In the genomic region with DNA sequence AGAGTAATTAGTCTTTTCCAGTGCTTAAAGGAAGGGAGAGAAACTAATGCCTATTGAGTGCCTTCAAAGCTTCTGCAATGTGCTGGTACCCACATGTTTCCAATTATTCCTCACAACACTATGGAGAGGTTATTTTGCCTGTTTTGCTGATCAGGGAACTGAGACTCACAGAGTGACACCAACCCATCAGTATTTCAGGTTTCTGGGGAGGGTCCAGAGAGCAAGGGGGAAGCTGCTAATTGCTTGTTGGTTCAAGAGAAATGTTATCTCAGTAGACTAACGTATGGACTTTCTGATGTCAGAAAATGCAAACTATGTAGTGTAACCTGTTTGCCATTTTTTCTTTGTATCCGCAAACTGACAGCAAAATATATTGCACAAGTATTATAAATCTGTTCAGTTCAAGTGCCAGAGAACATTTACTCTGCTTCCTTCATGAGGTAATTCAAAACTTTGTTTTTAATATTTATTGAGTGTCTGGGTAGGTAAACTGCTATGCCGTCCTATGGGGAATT, we compare ENCODE assay signal across 33 cellular contexts.
"Had no signal": no experiment of that assay in that cellular context is flagged by ENCODE, and none has a peak within 500 bp of the region (broad histone marks: within the 10 kb centered on the region; RNA-seq: fewer than 3 reads in every experiment).

No MANE protein-coding gene starts in this region.

- H3K36me3 ChIP-seq: MG63 had no signal

- H3K4me3 ChIP-seq: MG63 had no signal

- H3K36me3 Mint-ChIP-seq: activated naive CD4-positive, alpha-beta T cell treated with anti-CD3 and anti-CD28 coated beads, Interleukin-2, amount 10 ng/mL, durations not matched to agents 7 days and 5 days; activated naive CD8-positive, alpha-beta T cell; brain; WTC11 had no signal

- H3K4me1 Mint-ChIP-seq: activated CD4-positive, alpha-beta T cell treated with anti-CD3 and anti-CD28 coated beads for 36 hours; activated CD4-positive, alpha-beta T cell treated with anti-CD3 and anti-CD28 coated beads, Interleukin-2, amount 10 ng/mL, durations not matched to agents 7 days and 5 days; activated naive CD4-positive, alpha-beta T cell treated with anti-CD3 and anti-CD28 coated beads, Interleukin-2, amount 10 ng/mL, durations not matched to agents 7 days and 5 days; activated naive CD8-positive, alpha-beta T cell treated with anti-CD3 and anti-CD28 coated beads, Interleukin-2, amount 50 U/mL, for 24 hours; WTC11 had no signal

- H3K9me3 Mint-ChIP-seq: activated naive CD4-positive, alpha-beta T cell treated with anti-CD3 and anti-CD28 coated beads, Interleukin-2, amount 10 ng/mL, durations not matched to agents 7 days and 5 days; T-helper 2 cell treated with Interferon-gamma antibody and Interleukin-4, amounts not matched to agents 5 μg/mL and 100 μg/mL, for 36 hours had no signal

- H3K27ac Mint-ChIP-seq: activated CD4-positive, alpha-beta T cell treated with anti-CD3 and anti-CD28 coated beads for 36 hours; activated CD4-positive, alpha-beta T cell treated with anti-CD3 and anti-CD28 coated beads, Interleukin-2, amount 10 ng/mL, durations not matched to agents 7 days and 5 days; activated naive CD4-positive, alpha-beta T cell treated with anti-CD3 and anti-CD28 coated beads, Interleukin-2, amount 10 ng/mL, durations not matched to agents 7 days and 5 days; activated naive CD8-positive, alpha-beta T cell; activated naive CD8-positive, alpha-beta T cell treated with anti-CD3 and anti-CD28 coated beads, Interleukin-2, amount 50 U/mL, for 24 hours; T-helper 1 cell treated with Interleukin-12 subunit alpha and Interleukin-12 subunit beta and Interleukin-4 antibody, amounts not matched to agents 30 μg/mL and 1 μg/mL, for 36 hours; T-helper 2 cell treated with Interferon-gamma antibody and Interleukin-4, amounts not matched to agents 5 μg/mL and 100 μg/mL, for 36 hours; WTC11 had no signal

- H3K27me3 Mint-ChIP-seq: activated CD4-positive, alpha-beta T cell treated with anti-CD3 and anti-CD28 coated beads, Interleukin-2, amount 10 ng/mL, durations not matched to agents 7 days and 5 days; activated naive CD4-positive, alpha-beta T cell treated with anti-CD3 and anti-CD28 coated beads, Interleukin-2, amount 10 ng/mL, durations not matched to agents 7 days and 5 days had no signal

- DNase-seq: activated CD4-positive, alpha-beta T cell treated with anti-CD3 and anti-CD28 coated beads for 36 hours; activated CD4-positive, alpha-beta T cell treated with anti-CD3 and anti-CD28 coated beads, Interleukin-2, amount 10 ng/mL, durations not matched to agents 7 days and 5 days; activated CD4-positive, alpha-beta T cell treated with anti-CD3 and anti-CD28 coated beads, Interleukin-2, amount 50 U/mL, for 48 hours; activated CD8-positive, alpha-beta memory T cell treated with anti-CD3 and anti-CD28 coated beads, Interleukin-2, amount 50 U/mL, for 4 hours; activated effector memory CD4-positive, alpha-beta T cell treated with Interleukin-2 at 50 U/mL for 16 hours; activated naive CD4-positive, alpha-beta T cell treated with anti-CD3 and anti-CD28 coated beads, Interleukin-2, amount 10 ng/mL, durations not matched to agents 7 days and 5 days; activated naive CD8-positive, alpha-beta T cell treated with anti-CD3 and anti-CD28 coated beads, Interleukin-2, amount 50 U/mL, for 24 hours; activated T-cell treated with anti-CD3 and anti-CD28 coated beads for 4 hours; activated T-cell treated with anti-CD3 and anti-CD28 coated beads, Interleukin-2, amount 50 U/mL, for 48 hours; anterior cingulate cortex; central memory CD4-positive, alpha-beta T cell; Kasumi-1; KG1; MG63; NCI-H1048; NCI-H1105 treated with DMSO at 0.1 percent for 48 hours; NCI-H1436; NCI-H1694; NCI-H1930; NCI-H2081 treated with DMSO at 0.1 percent for 48 hours; NCI-H226; NCI-H446 treated with DMSO at 0.1 percent for 48 hours; NCI-H524; NCI-H69; NCI-H82; SHP77 had no signal

- H3K27me3 ChIP-seq: MG63 had no signal

- H3K4me3 Mint-ChIP-seq: activated CD4-positive, alpha-beta T cell treated with anti-CD3 and anti-CD28 coated beads for 36 hours; activated CD4-positive, alpha-beta T cell treated with anti-CD3 and anti-CD28 coated beads, Interleukin-2, amount 10 ng/mL, durations not matched to agents 7 days and 5 days; activated naive CD4-positive, alpha-beta T cell treated with anti-CD3 and anti-CD28 coated beads, Interleukin-2, amount 10 ng/mL, durations not matched to agents 7 days and 5 days; activated naive CD8-positive, alpha-beta T cell; activated naive CD8-positive, alpha-beta T cell treated with anti-CD3 and anti-CD28 coated beads, Interleukin-2, amount 50 U/mL, for 24 hours; brain; T-helper 1 cell treated with Interleukin-12 subunit alpha and Interleukin-12 subunit beta and Interleukin-4 antibody, amounts not matched to agents 30 μg/mL and 1 μg/mL, for 36 hours; T-helper 2 cell treated with Interferon-gamma antibody and Interleukin-4, amounts not matched to agents 5 μg/mL and 100 μg/mL, for 36 hours; WTC11 had no signal

- H3K9me3 ChIP-seq: MG63 had no signal

- ATAC-seq: activated CD4-positive, alpha-beta T cell treated with anti-CD3 and anti-CD28 coated beads for 36 hours; activated CD4-positive, CD25-positive, alpha-beta regulatory T cell treated with anti-CD3 and anti-CD28 coated beads, Interleukin-2, amount 50 U/mL, for 24 hours; activated naive CD8-positive, alpha-beta T cell treated with anti-CD3 and anti-CD28 coated beads, Interleukin-2, amount 50 U/mL, for 24 hours; Panc1; WTC11 had no signal
